In genomic region chr9:3342159-3342777, GRCh38 we compare ENCODE assay signal across 17 cellular contexts.
DNase-seq lines count a peak whose midpoint lies in the region; ATAC-seq and TF ChIP-seq lines count a peak whose summit lies in the region.
"Had no signal": no experiment of that assay in that cellular context is flagged by ENCODE, and none has a peak within 500 bp of the region (broad histone marks: within the 10 kb centered on the region; RNA-seq: fewer than 3 reads in every experiment).

No MANE protein-coding gene starts in this region.

- no peak overlapping the region for H3K4me3 Mint-ChIP-seq in MCF 10A (ENCODE audit: unreplicated experiment)
- H3K4me3 Mint-ChIP-seq in activated T-helper 17 cell treated with anti-CD3 and anti-CD28 coated beads, Interleukin-2, amount 50 U/mL, for 72 hours = peak overlapping the region; percentile 16
- H3K4me3 Mint-ChIP-seq: B cell had no signal

- no peaks in the 10 kb centered on the region for H3K27me3 Mint-ChIP-seq in MCF 10A (ENCODE audit: insufficient read depth, unreplicated experiment)
- H3K27me3 Mint-ChIP-seq in activated T-helper 17 cell treated with anti-CD3 and anti-CD28 coated beads, Interleukin-2, amount 50 U/mL, for 72 hours = no peaks in the 10 kb centered on the region
- H3K27me3 Mint-ChIP-seq: B cell had no signal

- TF ChIP-seq EP300 in sigmoid colon (IDR thresholded peaks at IDR 0.05) = no peak

- H3K27me3 ChIP-seq in breast epithelium = no peaks in the 10 kb centered on the region
- H3K27me3 ChIP-seq in sigmoid colon = no peaks in the 10 kb centered on the region

- DNase-seq in MCF 10A (ENCODE audit: unreplicated experiment) = peak; percentile 12
- DNase-seq in breast epithelium (ENCODE audit: low spot score in 2 of 2) = no peak
- peak; percentile 83 for DNase-seq in fibroblast of pulmonary artery (ENCODE audit: low read depth)
- no peak for DNase-seq in sigmoid colon
- no peak for DNase-seq in activated CD4-positive, alpha-beta T cell treated with anti-CD3 and anti-CD28 coated beads for 1 hour
- DNase-seq in NCI-H1436 treated with DMSO at 0.1 percent for 48 hours (lab: John Stamatoyannopoulos, UW) = no peak
- DNase-seq: activated CD4-positive, CD25-positive, alpha-beta regulatory T cell; activated effector memory CD4-positive, alpha-beta T cell treated with Interleukin-2 at 50 U/mL for 16 hours; KG1; left ventricle myocardium superior; NCI-H187; NCI-H526 treated with DMSO at 0.1 percent for 48 hours; stimulated activated CD4-positive, alpha-beta T cell treated with anti-CD3 and anti-CD28 coated beads, Interleukin-15, amount 100 ng/mL, for 24 hours had no signal

- no peaks in the 10 kb centered on the region for H3K9me3 Mint-ChIP-seq in MCF 10A (ENCODE audit: unreplicated experiment)
- no peaks in the 10 kb centered on the region for H3K9me3 Mint-ChIP-seq in activated T-helper 17 cell treated with anti-CD3 and anti-CD28 coated beads, Interleukin-2, amount 50 U/mL, for 72 hours

- POLR2A ChIA-PET in MCF 10A (lab: Yijun Ruan, JAX) = no interaction called here

- intact Hi-C loops in MCF 10A (cut with micrococcal nuclease) = no loop called here
- intact Hi-C loops in breast epithelium (cut with DNase I; ENCODE audit: low total_unique reads) = no loop called here
- intact Hi-C loops in sigmoid colon (cut with DNase I) = no loop called here

- peaks cover 0 to 5% of the 10 kb centered on the region in 2 donors for H3K4me1 ChIP-seq in breast epithelium
- H3K4me1 ChIP-seq in sigmoid colon = peaks cover 0 to 13% (median 8%) of the 10 kb centered on the region in 4 donors

- TF ChIP-seq POLR2A in breast epithelium (IDR thresholded peaks at IDR 0.05) = no peak
- TF ChIP-seq POLR2A in sigmoid colon (IDR thresholded peaks at IDR 0.05) = no peak

- CTCF ChIA-PET in MCF 10A (lab: Yijun Ruan, JAX) = interaction anchor here (0.7 to 1.1 kb wide), 2 partner anchors 12 to 71 kb away, joined by 3 to 4 read pairs; no protein-coding TSS in a partner anchor

- H3K9me3 ChIP-seq in breast epithelium (no peaks in the 10 kb centered on the region), sigmoid colon (no peaks in the 10 kb centered on the region)

- WGBS in sigmoid colon, 2 donors = 73 to 90% methylated on average over 2 of the region's 2 CpGs

- H3K27ac ChIP-seq in breast epithelium = no peak overlapping the region
- no peak overlapping the region for H3K27ac ChIP-seq in sigmoid colon

- H3K36me3 Mint-ChIP-seq in MCF 10A (ENCODE audit: insufficient read depth, unreplicated experiment) = no peaks in the 10 kb centered on the region
- H3K36me3 Mint-ChIP-seq in activated T-helper 17 cell treated with anti-CD3 and anti-CD28 coated beads, Interleukin-2, amount 50 U/mL, for 72 hours (ENCODE audit: low read depth) = peaks cover 23% of the 10 kb centered on the region

- H3K36me3 ChIP-seq in breast epithelium (no peaks in the 10 kb centered on the region), sigmoid colon (no peaks in the 10 kb centered on the region)

- H3K4me1 Mint-ChIP-seq in MCF 10A (ENCODE audit: insufficient read depth, unreplicated experiment) = no peaks in the 10 kb centered on the region
- peaks cover 12% of the 10 kb centered on the region for H3K4me1 Mint-ChIP-seq in activated T-helper 17 cell treated with anti-CD3 and anti-CD28 coated beads, Interleukin-2, amount 50 U/mL, for 72 hours
- H3K4me1 Mint-ChIP-seq: B cell had no signal

- no peak overlapping the region for H3K27ac Mint-ChIP-seq in MCF 10A (ENCODE audit: low read depth, unreplicated experiment)
- peak overlapping the region; percentile 38 for H3K27ac Mint-ChIP-seq in activated T-helper 17 cell treated with anti-CD3 and anti-CD28 coated beads, Interleukin-2, amount 50 U/mL, for 72 hours
- H3K27ac Mint-ChIP-seq: B cell had no signal

- BruUV-seq in MCF 10A (replicated peaks; lab: Mats Ljungman, UMichigan) = no TSS peak

- TF ChIP-seq CTCF in MCF 10A (IDR thresholded peaks at IDR 0.05; ENCODE audit: unreplicated experiment) (no peak), breast epithelium (IDR thresholded peaks at IDR 0.05) (no peak), fibroblast of pulmonary artery (IDR thresholded peaks at IDR 0.05; ENCODE audit: low read length, missing control alignments) (no peak), sigmoid colon (IDR thresholded peaks at IDR 0.05) (no peak)

- H3K4me3 ChIP-seq in breast epithelium (no peak overlapping the region), fibroblast of pulmonary artery (replicated peaks; ENCODE audit: low read depth, low read length) (peak overlapping the region; percentile 28), sigmoid colon (no peak overlapping the region)

- peak; percentile 89 for ATAC-seq in activated T-helper 17 cell treated with anti-CD3 and anti-CD28 coated beads, Interleukin-2, amount 50 U/mL, for 72 hours (replicated peaks)
- no peak for ATAC-seq in GM18907 (IDR thresholded peaks at IDR 0.05; ENCODE audit: unreplicated experiment)
- ATAC-seq: HCT116, left ventricle myocardium superior had no signal

Comparison
In these comparisons a context has a peak if more than half of its experiments do, and no peak if none do; other contexts are left out.
1. DNase-seq: peak in MCF 10A (single experiment) and fibroblast of pulmonary artery (single experiment); none in breast epithelium (0 of 2), sigmoid colon (single experiment), activated CD4-positive, alpha-beta T cell treated with anti-CD3 and anti-CD28 coated beads for 1 hour (single experiment) and NCI-H1436 treated with DMSO at 0.1 percent for 48 hours (single experiment).